Comparison of ENCODE assay signal across 14 cellular contexts in genomic region chr12:58341791-58342190, GRCh38.
DNase-seq lines count a peak whose midpoint lies in the region; TF ChIP-seq lines count a peak whose summit lies in the region.
"Had no signal": no experiment of that assay in that cellular context is flagged by ENCODE, and none has a peak within 500 bp of the region (broad histone marks: within the 10 kb centered on the region; RNA-seq: fewer than 3 reads in every experiment).

No MANE protein-coding gene starts in this region.

- POLR2A ChIA-PET in HEK293T (lab: Yijun Ruan, JAX), result no interaction called here

- no peak overlapping the region for H3K27ac ChIP-seq in epithelial cell of prostate
- H3K27ac ChIP-seq: neural progenitor cell had no signal

- H3K4me3 ChIP-seq in skeletal muscle cell (ENCODE audit: low read depth, low read length), result no peak overlapping the region
- H3K4me3 ChIP-seq: K562, neural progenitor cell had no signal

- CTCF ChIA-PET in HEK293T (lab: Yijun Ruan, JAX), result no interaction called here

- DNase-seq in NCI-H510A treated with DMSO at 0.1 percent for 48 hours (lab: John Stamatoyannopoulos, UW) (peak; percentile 32), NCI-H510A (lab: John Stamatoyannopoulos, UW) (no peak), NCI-H82 (lab: John Stamatoyannopoulos, UW) (peak; percentile 77), epithelial cell of prostate (ENCODE audit: low read depth, low spot score) (peak; percentile 16), skeletal muscle cell (ENCODE audit: low read depth) (peak; percentile 75), medulla oblongata (ENCODE audit: extremely low spot score) (no peak), HEK293T (ENCODE audit: extremely low spot score) (no peak), glomerular visceral epithelial cell (ENCODE audit: extremely low spot score) (no peak)
- DNase-seq: activated CD4-positive, alpha-beta T cell treated with anti-CD3 and anti-CD28 coated beads, Interleukin-2, amount 50 U/mL, for 48 hours; activated naive CD4-positive, alpha-beta T cell treated with Interleukin-2 at 50 U/mL for 16 hours; NCI-H526 treated with DMSO at 0.1 percent for 48 hours; stimulated activated naive CD8-positive, alpha-beta T cell treated with anti-CD3 and anti-CD28 coated beads, Interleukin-15, Interleukin-2, amounts not matched to agents 100 U/mL and 50 U/mL, for 24 hours had no signal

TF ChIP-seq in HEK293T, 16 proteins besides CTCF, POLR2A, EP300 and RAD21:
- TF ChIP-seq PKNOX1 (IDR thresholded peaks at IDR 0.05) (no peak), ZNF384 (IDR thresholded peaks at IDR 0.05) (no peak), NFRKB (IDR thresholded peaks at IDR 0.05) (no peak), LEF1 (IDR thresholded peaks at IDR 0.05; ENCODE audit: borderline replicate concordance) (no peak), HDGF (IDR thresholded peaks at IDR 0.05; ENCODE audit: borderline replicate concordance) (no peak), L3MBTL2 (conservative IDR thresholded peaks at IDR 0.05) (no peak), TARDBP (IDR thresholded peaks at IDR 0.05) (no peak), CTBP1 (IDR thresholded peaks at IDR 0.05; ENCODE audit: borderline replicate concordance) (no peak), ARNT (IDR thresholded peaks at IDR 0.05) (no peak), FOXA1 (IDR thresholded peaks at IDR 0.05) (no peak), FOXM1 (IDR thresholded peaks at IDR 0.05; ENCODE audit: borderline replicate concordance) (no peak), BHLHE40 (IDR thresholded peaks at IDR 0.05; ENCODE audit: borderline replicate concordance) (no peak), SP1 (IDR thresholded peaks at IDR 0.05) (no peak), SUZ12 (IDR thresholded peaks at IDR 0.05) (no peak), ELF4 (IDR thresholded peaks at IDR 0.05) (no peak), FOXK2 (IDR thresholded peaks at IDR 0.05) (no peak)

Comparison
In these comparisons a context has a peak if more than half of its experiments do, and no peak if none do; other contexts are left out.
1. DNase-seq: peak in NCI-H510A treated with DMSO at 0.1 percent for 48 hours (single experiment), NCI-H82 (single experiment), epithelial cell of prostate (single experiment) and skeletal muscle cell (single experiment); none in NCI-H510A (single experiment), medulla oblongata (single experiment), HEK293T (single experiment) and glomerular visceral epithelial cell (single experiment).